ENCODE assay signal across 9 cellular contexts in the genomic region with DNA sequence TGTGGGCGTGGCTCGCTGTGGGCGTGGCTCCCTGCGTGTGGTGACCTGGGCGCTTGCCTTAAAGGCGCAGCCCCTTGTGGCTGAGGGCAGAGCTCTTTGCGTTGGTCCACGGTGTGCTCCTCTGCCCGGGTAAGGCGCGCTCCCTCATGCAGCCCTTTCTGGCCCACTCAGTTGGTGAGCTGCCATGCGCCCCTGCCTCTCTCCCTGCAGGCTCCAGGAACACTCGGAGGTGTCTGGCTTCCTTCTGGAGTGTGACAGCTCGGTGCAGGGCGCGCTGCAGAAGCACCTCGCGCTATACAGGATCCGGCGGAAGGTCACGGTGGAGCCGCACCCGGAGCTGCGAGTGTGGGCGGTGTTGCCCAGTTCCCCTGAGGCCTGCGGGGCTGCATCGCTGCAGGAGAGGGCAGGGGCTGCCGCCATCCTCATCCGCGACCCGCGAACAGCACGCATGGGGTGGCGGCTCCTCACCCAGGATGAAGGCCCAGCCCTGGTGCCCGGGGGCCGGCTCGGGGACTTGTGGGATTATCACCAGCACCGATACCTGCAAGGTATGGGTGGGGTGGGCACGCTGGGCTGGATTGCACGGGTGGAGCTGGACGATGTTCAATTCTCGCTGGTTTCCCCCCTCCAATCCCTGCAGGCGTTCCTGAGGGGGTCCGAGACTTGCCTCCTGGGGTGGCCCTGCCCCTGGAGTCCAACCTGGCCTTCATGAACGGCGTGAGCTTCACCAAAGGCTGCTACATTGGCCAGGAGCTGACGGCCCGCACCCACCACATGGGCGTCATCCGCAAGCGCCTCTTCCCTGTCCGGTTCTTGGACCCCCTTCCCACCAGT. TPM values are rescaled to one million over a fixed set of nuclear protein-coding genes. Genes with fewer than 3 reads are reported as not detected.
DNase-seq lines count a peak whose midpoint lies in the region; ATAC-seq lines count a peak whose summit lies in the region.
"Had no signal": no experiment of that assay in that cellular context is flagged by ENCODE, and none has a peak within 500 bp of the region (broad histone marks: within the 10 kb centered on the region; RNA-seq: fewer than 3 reads in every experiment).

No MANE protein-coding gene starts in this region.

- DNase-seq in NCI-H1417 (lab: John Stamatoyannopoulos, UW) (peak in 2 of 3 experiments; percentile 22 to 53), NCI-H1417 treated with DMSO at 0.1 percent for 48 hours (lab: John Stamatoyannopoulos, UW) (no peak), mesenteric fat pad (ENCODE audit: low spot score) (peak; percentile 89)
- DNase-seq: small intestine had no signal

- H3K4me1 Mint-ChIP-seq in activated T-helper 17 cell treated with anti-CD3 and anti-CD28 coated beads, Interleukin-2, amount 50 U/mL, for 72 hours = peaks cover 8% of the 10 kb centered on the region

- no peak overlapping the region for H3K4me3 Mint-ChIP-seq in activated T-helper 17 cell treated with anti-CD3 and anti-CD28 coated beads, Interleukin-2, amount 50 U/mL, for 72 hours

- H3K9me3 Mint-ChIP-seq in activated T-helper 17 cell treated with anti-CD3 and anti-CD28 coated beads, Interleukin-2, amount 50 U/mL, for 72 hours = no peaks in the 10 kb centered on the region

- ATAC-seq in HG02885 (IDR thresholded peaks at IDR 0.05; ENCODE audit: poor library complexity, unreplicated experiment) = peak; percentile 51
- ATAC-seq in activated T-helper 17 cell treated with anti-CD3 and anti-CD28 coated beads, Interleukin-2, amount 50 U/mL, for 72 hours (replicated peaks) = peak; percentile 53
- ATAC-seq in GM18861 (IDR thresholded peaks at IDR 0.05; ENCODE audit: unreplicated experiment) = no peak
- ATAC-seq in GM19452 (IDR thresholded peaks at IDR 0.05; ENCODE audit: unreplicated experiment) = no peak
- no peak for ATAC-seq in GM21526 (IDR thresholded peaks at IDR 0.05; ENCODE audit: low FRiP score, unreplicated experiment)

- no peaks in the 10 kb centered on the region for H3K36me3 Mint-ChIP-seq in activated T-helper 17 cell treated with anti-CD3 and anti-CD28 coated beads, Interleukin-2, amount 50 U/mL, for 72 hours (ENCODE audit: low read depth)

- no peak overlapping the region for H3K27ac Mint-ChIP-seq in activated T-helper 17 cell treated with anti-CD3 and anti-CD28 coated beads, Interleukin-2, amount 50 U/mL, for 72 hours

- no peaks in the 10 kb centered on the region for H3K27me3 Mint-ChIP-seq in activated T-helper 17 cell treated with anti-CD3 and anti-CD28 coated beads, Interleukin-2, amount 50 U/mL, for 72 hours

RNA-seq across cellular contexts. Expression of gene IBA57, which starts 9.1 kb away (rescaled TPM):
- 1 to 10 TPM; 6.6 to 8.8 TPM for total RNA-seq in activated T-helper 17 cell treated with anti-CD3 and anti-CD28 coated beads, Interleukin-2, amount 50 U/mL, for 72 hours
- total RNA-seq in mesenteric fat pad = 7.5 TPM

RNA-seq across cellular contexts. Expression of gene GJC2, which starts 25.0 kb away (rescaled TPM):
- under 1 TPM; 0.43 to 0.61 TPM for total RNA-seq in activated T-helper 17 cell treated with anti-CD3 and anti-CD28 coated beads, Interleukin-2, amount 50 U/mL, for 72 hours
- total RNA-seq in mesenteric fat pad = 2.6 TPM

RNA-seq across cellular contexts. Expression of gene OBSCN, which starts 33.1 kb away (rescaled TPM):
- 10 to 100 TPM; 10.8 to 60.0 TPM for total RNA-seq in activated T-helper 17 cell treated with anti-CD3 and anti-CD28 coated beads, Interleukin-2, amount 50 U/mL, for 72 hours
- 3.7 TPM for total RNA-seq in mesenteric fat pad

RNA-seq across cellular contexts. Expression of gene GUK1, which starts 34.6 kb away (rescaled TPM):
- total RNA-seq in activated T-helper 17 cell treated with anti-CD3 and anti-CD28 coated beads, Interleukin-2, amount 50 U/mL, for 72 hours = 100 to 1,000 TPM; 284 to 285 TPM
- total RNA-seq in mesenteric fat pad = 220 TPM

Comparison
In these comparisons a context has a peak if more than half of its experiments do, and no peak if none do; other contexts are left out.
1. ATAC-seq: peak in HG02885 (single experiment) and activated T-helper 17 cell treated with anti-CD3 and anti-CD28 coated beads, Interleukin-2, amount 50 U/mL, for 72 hours (single experiment); none in GM18861 (single experiment), GM19452 (single experiment) and GM21526 (single experiment).